Comparison of ENCODE assay signal across 18 cellular contexts in the genomic region with DNA sequence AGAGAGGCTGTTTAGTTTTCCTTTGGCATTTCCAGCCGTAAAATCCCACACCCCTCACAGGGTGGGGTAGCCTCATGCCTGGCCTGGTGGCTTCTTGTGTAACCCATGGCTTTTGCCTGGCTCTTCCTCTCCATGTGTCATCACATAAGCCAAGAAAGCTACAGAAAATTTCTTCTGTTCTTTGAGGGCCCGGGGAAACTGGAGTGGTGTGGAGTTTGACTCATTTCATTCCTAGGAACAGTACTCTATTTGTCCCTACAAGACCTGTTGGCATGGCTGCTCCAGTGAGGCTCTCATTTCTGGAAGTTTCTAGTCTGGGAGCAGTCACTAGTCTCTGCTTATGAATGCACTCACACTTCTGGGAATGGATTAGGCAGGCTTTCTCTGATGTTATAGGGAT.
A peak's percentile ranks its signal among the peaks of the same experiment; 100 is the strongest.
DNase-seq lines count a peak whose midpoint lies in the region; ATAC-seq lines count a peak whose summit lies in the region.
"Had no signal": no experiment of that assay in that cellular context is flagged by ENCODE, and none has a peak within 500 bp of the region (broad histone marks: within the 10 kb centered on the region; RNA-seq: fewer than 3 reads in every experiment).

No MANE protein-coding gene starts in this region.

- ATAC-seq in GM19023 (IDR thresholded peaks at IDR 0.05; ENCODE audit: unreplicated experiment), result no peak
- ATAC-seq: HepG2 had no signal

- H3K4me3 ChIP-seq in skeletal muscle cell (ENCODE audit: low read depth, low read length), result no peak overlapping the region
- H3K4me3 ChIP-seq: BLaER1 treated with 17β-estradiol and CSF1 and Interleukin-3, amounts not matched to agents 10 nM and 100 nM; SJCRH30 had no signal

- DNase-seq in COLO829 (ENCODE audit: low spot score), result peak; percentile 77
- peak; percentile 65 for DNase-seq in M059J (ENCODE audit: low read depth)
- DNase-seq in fibroblast of gingiva (ENCODE audit: low read depth), result peak; percentile 68
- peak; percentile 60 for DNase-seq in skeletal muscle cell (ENCODE audit: low read depth)
- DNase-seq in DMS153 (lab: John Stamatoyannopoulos, UW), result no peak
- DNase-seq in GF-D8 (lab: John Stamatoyannopoulos, UW), result no peak
- DNase-seq: activated CD4-positive, alpha-beta T cell treated with anti-CD3 and anti-CD28 coated beads for 48 hours; activated naive CD4-positive, alpha-beta T cell; effector CD4-positive, alpha-beta T cell; mesendoderm; NCI-H187 treated with DMSO at 0.1 percent for 48 hours; NCI-H510A treated with DMSO at 0.1 percent for 48 hours; stimulated activated CD4-positive, alpha-beta T cell treated with anti-CD3 and anti-CD28 coated beads, Interleukin-1b, Interleukin-23, amount 100 ng/mL, for 48 hours; T-helper 9 cell had no signal

Comparison
In these comparisons a context has a peak if more than half of its experiments do, and no peak if none do; other contexts are left out.
1. DNase-seq: peak in COLO829 (single experiment), M059J (single experiment), fibroblast of gingiva (single experiment) and skeletal muscle cell (single experiment); none in DMS153 (single experiment) and GF-D8 (single experiment).